1 cellular context compared by ENCODE assay signal in the genomic region with DNA sequence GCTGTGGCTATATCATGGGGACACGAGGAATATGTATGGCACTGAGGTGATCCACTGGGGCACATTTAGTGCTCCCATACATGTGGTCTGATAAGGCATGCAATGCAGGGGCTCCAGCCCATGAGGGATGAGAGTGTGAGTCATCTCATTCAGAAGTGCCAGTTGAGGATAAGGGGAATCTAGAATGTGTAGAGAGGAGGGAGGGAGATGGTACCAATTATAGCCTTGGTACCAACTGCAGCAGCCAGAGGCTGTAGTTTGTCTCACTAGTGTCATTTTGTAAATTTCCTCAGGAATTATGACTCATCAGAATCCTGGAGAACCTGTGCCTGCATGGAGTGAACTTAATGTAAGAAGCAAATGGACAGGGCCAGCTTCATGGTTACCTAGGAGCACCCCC.
A peak's percentile ranks its signal among the peaks of the same experiment; 100 is the strongest.
TF ChIP-seq lines count a peak whose summit lies in the region.

No MANE protein-coding gene starts in this region.

TF ChIP-seq in endothelial cell of umbilical vein, 7 proteins besides CTCF, POLR2A, EP300 and RAD21:
- TF ChIP-seq JUN (IDR thresholded peaks at IDR 0.05; ENCODE audit: borderline replicate concordance, insufficient read depth, insufficient read length, low read depth) (peak; percentile 72), FOS (IDR thresholded peaks at IDR 0.05; ENCODE audit: borderline replicate concordance, insufficient read depth, low read length) (peak; percentile 78), POLR2AphosphoS5 (IDR thresholded peaks at IDR 0.05; ENCODE audit: insufficient read depth, low read depth, low read length) (no peak)
